ENCODE assay signal across 20 cellular contexts in genomic region chr10:43814611-43815010, GRCh38.
DNase-seq lines count a peak whose midpoint lies in the region; ATAC-seq and TF ChIP-seq lines count a peak whose summit lies in the region.
"Had no signal": no experiment of that assay in that cellular context is flagged by ENCODE, and none has a peak within 500 bp of the region (broad histone marks: within the 10 kb centered on the region; RNA-seq: fewer than 3 reads in every experiment).

No MANE protein-coding gene starts in this region.

- peak overlapping the region; percentile 37; the same call in 1 of the 2 replicates for H3K27ac ChIP-seq in DND-41 (ENCODE audit: low read length)
- H3K27ac ChIP-seq in GM23338 (ENCODE audit: low read depth): no peak overlapping the region
- H3K27ac ChIP-seq: KMS-11 had no signal

- no peaks in the 10 kb centered on the region for H3K79me2 ChIP-seq in DND-41 (ENCODE audit: insufficient read depth, low read length)
- H3K79me2 ChIP-seq in GM23338 (replicated peaks; ENCODE audit: insufficient read depth): no peaks in the 10 kb centered on the region

- H3K4me1 Mint-ChIP-seq in T-helper 17 cell (peaks cover 39% of the 10 kb centered on the region), GM23338 (no peaks in the 10 kb centered on the region; the same call in 2 of the 3 replicates)
- peaks cover 5 to 13% of the 10 kb centered on the region in 2 donors for H3K4me1 Mint-ChIP-seq in stimulated activated naive B cell treated with anti-CD40 and anti-IgM and Interleukin-4, amounts not matched to agents 10 μg/mL and 1 μg/mL and 100 μg/mL, for 72 hours

- H4K20me1 ChIP-seq in DND-41 (ENCODE audit: insufficient read depth, low read length): no peaks in the 10 kb centered on the region
- H4K20me1 ChIP-seq in GM23338 (replicated peaks; ENCODE audit: insufficient read depth): no peaks in the 10 kb centered on the region

- H3F3A ChIP-seq in GM23338 (replicated peaks; ENCODE audit: low read depth): no peaks in the 10 kb centered on the region

- H3K27ac Mint-ChIP-seq in T-helper 17 cell: peak overlapping the region; percentile 92
- H3K27ac Mint-ChIP-seq in stimulated activated naive B cell treated with anti-CD40 and anti-IgM and Interleukin-4, amounts not matched to agents 10 μg/mL and 1 μg/mL and 100 μg/mL, for 72 hours: no peak overlapping the region
- H3K27ac Mint-ChIP-seq in GM23338: no peak overlapping the region
- H3K27ac Mint-ChIP-seq: H9 had no signal

- H3K4me3 ChIP-seq in DND-41 (ENCODE audit: low read depth in 1 of 2, low read length in 2 of 2) (no peak overlapping the region), GM23338 (no peak overlapping the region)

- H3K9me3 ChIP-seq in DND-41 (ENCODE audit: insufficient read depth, low read length, severe bottlenecking) (no peaks in the 10 kb centered on the region), T-helper 17 cell (ENCODE audit: control insufficient read depth, low read length, poor library complexity, severe bottlenecking) (no peaks in the 10 kb centered on the region)

- H3K4me2 ChIP-seq in DND-41 (ENCODE audit: insufficient read depth, low read length): no peak overlapping the region
- no peak overlapping the region for H3K4me2 ChIP-seq in GM23338
- H3K4me2 ChIP-seq: KMS-11 had no signal

- no peaks in the 10 kb centered on the region for H3K36me3 ChIP-seq in DND-41 (ENCODE audit: insufficient read depth, low read length)
- H3K36me3 ChIP-seq in GM23338 (ENCODE audit: insufficient read depth): no peaks in the 10 kb centered on the region

- H3K9me3 Mint-ChIP-seq in stimulated activated naive B cell treated with anti-CD40 and anti-IgM and Interleukin-4, amounts not matched to agents 10 μg/mL and 1 μg/mL and 100 μg/mL, for 72 hours: no peaks in the 10 kb centered on the region
- no peaks in the 10 kb centered on the region for H3K9me3 Mint-ChIP-seq in GM23338
- H3K9me3 Mint-ChIP-seq: H9, T-cell had no signal

- no peak overlapping the region for H3K9ac ChIP-seq in DND-41 (ENCODE audit: low read depth, low read length)
- H3K9ac ChIP-seq: KMS-11 had no signal

- ATAC-seq in DND-41 (ENCODE audit: insufficient read depth, low read depth) (no peak), T-helper 17 cell (no peak), GM23338 (no peak)
- ATAC-seq in stimulated activated naive B cell treated with anti-CD40 and anti-IgM and Interleukin-4, amounts not matched to agents 10 μg/mL and 1 μg/mL and 100 μg/mL, for 72 hours (replicated peaks): no peak
- ATAC-seq: Panc1, SK-N-SH treated with all-trans-retinoic acid at 6 μM for 48 hours, T-cell had no signal

- peaks cover 64% of the 10 kb centered on the region for H3K4me1 ChIP-seq in DND-41 (ENCODE audit: insufficient read depth, low read length)
- no peaks in the 10 kb centered on the region for H3K4me1 ChIP-seq in GM23338 (ENCODE audit: insufficient read depth)

- in situ Hi-C loops in GM13977 (cut with MboI; ENCODE audit: low pct_unique_long_range_greater_than_20kb, low sequenced_read_pairs, unreplicated experiment): no loop called here

- H3K9me2 ChIP-seq in GM23338 (ENCODE audit: insufficient read depth): no peaks in the 10 kb centered on the region

- TF ChIP-seq CTCF in DND-41 (IDR thresholded peaks at IDR 0.05; ENCODE audit: borderline replicate concordance, extremely low read depth, low read length, poor library complexity, severe bottlenecking) (no peak), GM13977 (IDR thresholded peaks at IDR 0.05; ENCODE audit: extremely low read depth, insufficient read depth, missing control alignments) (no peak), GM23338 (conservative IDR thresholded peaks at IDR 0.05; ENCODE audit: low read depth in 2 of 2) (no peak)

- H3K4me3 Mint-ChIP-seq in T-helper 17 cell: no peak overlapping the region
- no peak overlapping the region for H3K4me3 Mint-ChIP-seq in stimulated activated naive B cell treated with anti-CD40 and anti-IgM and Interleukin-4, amounts not matched to agents 10 μg/mL and 1 μg/mL and 100 μg/mL, for 72 hours
- H3K4me3 Mint-ChIP-seq in GM23338: no peak overlapping the region
- H3K4me3 Mint-ChIP-seq: H9 had no signal

- H3K36me3 Mint-ChIP-seq in T-helper 17 cell (ENCODE audit: low read depth) (no peaks in the 10 kb centered on the region), GM23338 (ENCODE audit: low read depth) (no peaks in the 10 kb centered on the region)
- H3K36me3 Mint-ChIP-seq in stimulated activated naive B cell treated with anti-CD40 and anti-IgM and Interleukin-4, amounts not matched to agents 10 μg/mL and 1 μg/mL and 100 μg/mL, for 72 hours: no peaks in the 10 kb centered on the region
- H3K36me3 Mint-ChIP-seq: CD4-positive, CD25-positive, alpha-beta regulatory T cell; T-cell had no signal

- no peak for DNase-seq in DND-41
- peak; percentile 47 for DNase-seq in ELR (ENCODE audit: low read depth)
- no peak for DNase-seq in T-helper 17 cell
- DNase-seq in iris pigment epithelial cell (ENCODE audit: low read depth): peak; percentile 15
- DNase-seq in GM13977 (ENCODE audit: low spot score): no peak
- DNase-seq in stimulated activated naive B cell treated with anti-CD40 and anti-IgM and Interleukin-4, amounts not matched to agents 10 μg/mL and 1 μg/mL and 100 μg/mL, for 72 hours: no peak
- no peak for DNase-seq in GM23338 (ENCODE audit: low spot score)
- DNase-seq: CD4-positive, CD25-positive, alpha-beta regulatory T cell; DMS79; H9; NCI-H1105 treated with DMSO at 0.1 percent for 48 hours; NCI-H2029 treated with DMSO at 0.1 percent for 48 hours; NCI-H345; NCI-H524; NCI-H774; NK-92 treated with Interleukin-12 subunit alpha and Interleukin-12 subunit beta, amount 100 ng/mL, for 24 hours; T-cell had no signal

- H3K27me3 Mint-ChIP-seq in T-helper 17 cell (peaks cover 2% of the 10 kb centered on the region), GM23338 (ENCODE audit: insufficient read depth, low read depth, poor library complexity) (peaks cover 2% of the 10 kb centered on the region)
- H3K27me3 Mint-ChIP-seq in stimulated activated naive B cell treated with anti-CD40 and anti-IgM and Interleukin-4, amounts not matched to agents 10 μg/mL and 1 μg/mL and 100 μg/mL, for 72 hours: no peaks in the 10 kb centered on the region
- H3K27me3 Mint-ChIP-seq: T-cell had no signal

- H2AFZ ChIP-seq in DND-41 (ENCODE audit: low read depth, low read length) (no peak overlapping the region), GM23338 (no peak overlapping the region)

- no peaks in the 10 kb centered on the region for H3K27me3 ChIP-seq in DND-41 (ENCODE audit: insufficient read depth, low read length, poor library complexity)
- H3K27me3 ChIP-seq in GM23338 (ENCODE audit: insufficient read depth): no peaks in the 10 kb centered on the region

TF ChIP-seq in GM23338, 12 proteins besides CTCF, POLR2A, EP300 and RAD21:
- no peak for TF ChIP-seq CREB1 (CRISPR knock-in tag; IDR thresholded peaks at IDR 0.05; ENCODE audit: low read depth)
- no peak for TF ChIP-seq NANOG (IDR thresholded peaks at IDR 0.05; ENCODE audit: borderline replicate concordance)

Comparison
In these comparisons a context has a peak if more than half of its experiments do, and no peak if none do; other contexts are left out.
1. DNase-seq: peak in ELR (single experiment) and iris pigment epithelial cell (single experiment); none in DND-41 (single experiment), T-helper 17 cell (0 of 3), GM13977 (single experiment), stimulated activated naive B cell treated with anti-CD40 and anti-IgM and Interleukin-4, amounts not matched to agents 10 μg/mL and 1 μg/mL and 100 μg/mL, for 72 hours (single experiment) and GM23338 (single experiment).